In genomic region chr19:39686739-39687138, GRCh38 we compare ENCODE assay signal across 1 cellular context.
TF ChIP-seq lines count a peak whose summit lies in the region.

No MANE protein-coding gene starts in this region.

TF ChIP-seq in GM12878, 131 proteins besides CTCF, POLR2A, EP300 and RAD21 (continued from another document):
- TF ChIP-seq MXI1 (IDR thresholded peaks at IDR 0.05; ENCODE audit: low read depth, low read length) (no peak), BHLHE40 (IDR thresholded peaks at IDR 0.05; ENCODE audit: borderline replicate concordance in 1 of 2, low read depth in 2 of 2, low read length in 1 of 2) (no peak)
